1 cellular context compared by ENCODE assay signal in the genomic region with DNA sequence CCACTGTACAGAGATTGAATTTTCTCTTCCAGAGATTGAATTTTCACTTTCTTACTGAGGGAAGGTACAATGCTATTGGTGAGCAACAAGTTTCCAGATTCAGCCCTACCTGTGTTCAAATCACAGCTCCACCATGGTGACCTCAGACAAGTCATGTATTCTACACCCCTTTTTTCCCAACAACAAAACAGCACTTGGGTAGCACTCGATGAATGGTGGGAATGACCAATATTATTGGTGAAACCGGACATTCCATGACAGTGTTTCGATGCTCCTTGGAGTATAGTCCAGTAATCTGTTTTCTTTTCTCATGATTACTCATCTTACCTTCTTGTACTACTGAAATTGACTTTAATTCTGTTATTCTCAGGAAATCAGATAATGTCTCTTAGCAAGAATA.
TF ChIP-seq lines count a peak whose summit lies in the region.

No MANE protein-coding gene starts in this region.

TF ChIP-seq in SK-N-SH, 30 proteins besides CTCF, POLR2A, EP300 and RAD21 (continued from another document):
- TF ChIP-seq TAF1 (IDR thresholded peaks at IDR 0.05; ENCODE audit: borderline replicate concordance, low read depth, low read length) (no peak), MAX (IDR thresholded peaks at IDR 0.05; ENCODE audit: low read depth) (no peak), GATA2 (CRISPR knock-in tag; IDR thresholded peaks at IDR 0.05) (no peak), YY1 (IDR thresholded peaks at IDR 0.05; ENCODE audit: low read depth) (no peak), NRF1 (IDR thresholded peaks at IDR 0.05; ENCODE audit: low read depth, low read length) (no peak), NFIC (IDR thresholded peaks at IDR 0.05; ENCODE audit: borderline replicate concordance) (no peak), CHD2 (IDR thresholded peaks at IDR 0.05; ENCODE audit: low read length, partially characterized antibody) (no peak), SMC3 (IDR thresholded peaks at IDR 0.05; ENCODE audit: low read depth, low read length) (no peak), FOXM1 (IDR thresholded peaks at IDR 0.05; ENCODE audit: low read depth) (no peak), RCOR1 (IDR thresholded peaks at IDR 0.05; ENCODE audit: low read length) (no peak), PBX3 (IDR thresholded peaks at IDR 0.05) (no peak), RFX5 (IDR thresholded peaks at IDR 0.05; ENCODE audit: low read length) (no peak), MEF2A (IDR thresholded peaks at IDR 0.05; ENCODE audit: borderline replicate concordance, low read depth) (no peak)
